8 cellular contexts compared by ENCODE assay signal in the genomic region with DNA sequence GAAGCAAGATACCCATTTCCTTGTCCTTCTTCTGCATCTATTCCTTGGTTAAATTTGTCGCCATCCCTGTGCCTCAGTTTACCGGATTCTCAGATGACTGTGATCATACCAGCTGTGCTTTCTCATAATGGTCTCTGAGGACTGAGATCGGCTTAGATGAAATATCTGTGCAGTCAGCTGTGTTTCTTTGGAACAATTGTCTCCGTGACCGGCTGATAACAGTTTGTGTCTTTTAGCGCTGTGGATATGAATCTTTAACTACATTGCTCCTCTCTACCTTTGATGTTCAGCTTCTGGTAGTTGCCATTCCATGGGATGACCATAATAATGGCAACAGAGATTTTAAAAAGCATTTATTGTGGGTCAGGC. TPM values are rescaled to one million over a fixed set of nuclear protein-coding genes. Genes with fewer than 3 reads are reported as not detected.
DNase-seq lines count a peak whose midpoint lies in the region; ATAC-seq, FAIRE-seq and TF ChIP-seq lines count a peak whose summit lies in the region.

No MANE protein-coding gene starts in this region.

- H3K9me2 ChIP-seq in SU-DHL-6 (replicated peaks; ENCODE audit: insufficient read depth, low read length) = no peaks in the 10 kb centered on the region

- FAIRE-seq in GM18507 (lab: Jason Lieb, UNC) (peak; percentile 26), GM12891 (lab: Jason Lieb, UNC) (no peak)

- ATAC-seq in HG03469 (IDR thresholded peaks at IDR 0.05; ENCODE audit: unreplicated experiment) = no peak

- TF ChIP-seq CTCF in SU-DHL-6 (IDR thresholded peaks at IDR 0.05; ENCODE audit: insufficient read depth, low read length, poor library complexity, severe bottlenecking) = no peak
- no peak for TF ChIP-seq CTCF in fibroblast of mammary gland (conservative IDR thresholded peaks at IDR 0.05; ENCODE audit: control insufficient read depth, insufficient read depth, low read depth, low read length)
- no peak for TF ChIP-seq CTCF in retinal pigment epithelial cell (conservative IDR thresholded peaks at IDR 0.05; ENCODE audit: low read depth, low read length)

- peak overlapping the region; percentile 88 for H3K4me2 ChIP-seq in SU-DHL-6 (ENCODE audit: low read depth, low read length, poor library complexity, severe bottlenecking)

- peak overlapping the region; percentile 86 for H3K4me3 ChIP-seq in SU-DHL-6 (ENCODE audit: insufficient read depth, low read length, poor library complexity, severe bottlenecking)
- H3K4me3 ChIP-seq in fibroblast of mammary gland (ENCODE audit: control insufficient read depth, low read depth, low read length) = peak overlapping the region; percentile 66
- H3K4me3 ChIP-seq in retinal pigment epithelial cell (ENCODE audit: low read length) = peak overlapping the region; percentile 93

- H3K27me3 ChIP-seq in SU-DHL-6 (ENCODE audit: low read length) = no peaks in the 10 kb centered on the region

- H3K9ac ChIP-seq in SU-DHL-6 (ENCODE audit: low read length) = peak overlapping the region; percentile 70

- H4K20me1 ChIP-seq in SU-DHL-6 (ENCODE audit: low read depth, low read length) = no peaks in the 10 kb centered on the region

- no peaks in the 10 kb centered on the region for H3K9me3 ChIP-seq in SU-DHL-6 (ENCODE audit: insufficient read depth, low read length)

- H3K27ac ChIP-seq in SU-DHL-6 (ENCODE audit: low read depth, low read length) = no peak overlapping the region

- H3K79me2 ChIP-seq in SU-DHL-6 (ENCODE audit: insufficient read depth, low read length) = peaks cover 23% of the 10 kb centered on the region

- H2AFZ ChIP-seq in SU-DHL-6 (ENCODE audit: low read depth, low read length, severe bottlenecking) = peak overlapping the region; percentile 83

- TF ChIP-seq POLR2A in GM12891 (IDR thresholded peaks at IDR 0.05; ENCODE audit: low read depth, low read length) = no peak

- no peaks in the 10 kb centered on the region; the same call in 1 of the 2 replicates for H3F3A ChIP-seq in SU-DHL-6 (ENCODE audit: insufficient read depth)

- no peak for DNase-seq in GM18507 (ENCODE audit: extremely low spot score, insufficient read length, low read depth)
- DNase-seq in fibroblast of mammary gland (ENCODE audit: low read depth) = no peak
- DNase-seq in retinal pigment epithelial cell (ENCODE audit: low read depth) = no peak
- no peak for DNase-seq in ecto neural progenitor cell (ENCODE audit: low spot score)
- DNase-seq in GM12891 (ENCODE audit: insufficient read length, low spot score) = no peak
- no peak for DNase-seq in DMS 273 treated with DMSO at 0.1 percent for 48 hours (lab: John Stamatoyannopoulos, UW)

- H3K36me3 ChIP-seq in SU-DHL-6 (ENCODE audit: low read length) = no peaks in the 10 kb centered on the region

TF ChIP-seq in GM12891, 5 proteins besides CTCF, POLR2A, EP300 and RAD21:
- TF ChIP-seq SPI1 (IDR thresholded peaks at IDR 0.05; ENCODE audit: low read depth, low read length) (no peak), POU2F2 (IDR thresholded peaks at IDR 0.05; ENCODE audit: low read depth, low read length) (no peak), POLR2AphosphoS5 (IDR thresholded peaks at IDR 0.05; ENCODE audit: low read depth, low read length) (no peak), TAF1 (IDR thresholded peaks at IDR 0.05; ENCODE audit: low read depth, low read length) (no peak), PAX5 (IDR thresholded peaks at IDR 0.05; ENCODE audit: insufficient read depth, low read length, severe bottlenecking) (no peak)

RNA-seq across cellular contexts. Expression of a gene that starts 0.5 kb away (rescaled TPM):
- polyA plus RNA-seq in GM12891 (2012; ENCODE audit: low read depth, missing spikeins) = 27.3 TPM

RNA-seq across cellular contexts. Expression of a gene that starts 0.8 kb away (rescaled TPM):
- 2.9 TPM for polyA plus RNA-seq in GM12891 (2012; ENCODE audit: low read depth, missing spikeins)
